1 cellular context compared by ENCODE assay signal in the genomic region with DNA sequence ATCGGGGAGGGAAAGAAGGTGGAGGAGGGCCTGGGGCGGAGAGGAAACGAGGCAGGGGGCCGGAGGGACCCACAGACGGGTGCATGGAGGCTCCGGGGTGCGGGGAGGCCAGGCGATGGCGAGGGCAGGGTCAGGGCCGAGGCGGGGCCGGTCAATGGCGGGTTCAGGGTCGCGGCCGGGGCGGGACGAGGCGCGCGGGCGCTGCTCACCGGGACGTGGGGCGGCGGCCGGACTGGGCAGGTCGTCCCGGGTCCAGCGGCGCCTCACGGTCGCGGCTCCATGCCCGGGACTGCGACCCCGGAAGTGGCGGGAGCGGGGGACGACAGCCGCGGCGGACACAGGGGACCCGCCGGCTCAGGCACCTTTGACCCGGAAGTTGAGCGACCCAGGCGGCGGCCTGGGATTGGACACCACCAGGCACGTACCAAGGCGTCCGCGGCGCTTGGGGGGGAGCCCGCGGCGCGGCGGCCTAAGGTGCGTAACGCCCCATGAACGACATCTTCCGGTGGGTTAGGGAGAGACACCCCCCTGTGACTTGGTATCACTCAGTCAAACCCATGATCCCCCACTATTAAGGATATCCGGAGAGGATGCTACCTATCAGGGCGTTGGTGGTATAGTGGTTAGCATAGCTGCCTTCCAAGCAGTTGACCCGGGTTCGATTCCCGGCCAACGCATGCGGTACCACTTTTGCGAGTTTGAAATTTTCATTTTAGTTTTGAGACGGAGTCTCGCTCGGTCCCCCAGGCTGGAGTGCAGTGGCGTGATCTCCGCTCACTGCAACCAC.
TF ChIP-seq lines count a peak whose summit lies in the region.

A gene (minus strand): TSS at position 378 of the 787 bp plus-strand sequence. CDS start 3,936 bp downstream, outside the sequence.

TF ChIP-seq in HepG2, 621 proteins besides CTCF, POLR2A, EP300 and RAD21 (continued from another document and continues in another):
- TF ChIP-seq, protein P1, sequence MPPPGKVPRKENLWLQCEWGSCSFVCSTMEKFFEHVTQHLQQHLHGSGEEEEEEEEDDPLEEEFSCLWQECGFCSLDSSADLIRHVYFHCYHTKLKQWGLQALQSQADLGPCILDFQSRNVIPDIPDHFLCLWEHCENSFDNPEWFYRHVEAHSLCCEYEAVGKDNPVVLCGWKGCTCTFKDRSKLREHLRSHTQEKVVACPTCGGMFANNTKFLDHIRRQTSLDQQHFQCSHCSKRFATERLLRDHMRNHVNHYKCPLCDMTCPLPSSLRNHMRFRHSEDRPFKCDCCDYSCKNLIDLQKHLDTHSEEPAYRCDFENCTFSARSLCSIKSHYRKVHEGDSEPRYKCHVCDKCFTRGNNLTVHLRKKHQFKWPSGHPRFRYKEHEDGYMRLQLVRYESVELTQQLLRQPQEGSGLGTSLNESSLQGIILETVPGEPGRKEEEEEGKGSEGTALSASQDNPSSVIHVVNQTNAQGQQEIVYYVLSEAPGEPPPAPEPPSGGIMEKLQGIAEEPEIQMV (CRISPR knock-in tag; IDR thresholded peaks at IDR 0.05; ENCODE audit: low read depth): 0 out of 2 replicates have a peak, but pooled peaks have one; percentile 32
- 0 out of 2 replicates have a peak, but pooled peaks have one; percentile 48 for TF ChIP-seq SIX1 (CRISPR knock-in tag; IDR thresholded peaks at IDR 0.05; ENCODE audit: borderline replicate concordance)
- peak; percentile 83 for TF ChIP-seq ZBTB7B (CRISPR knock-in tag; IDR thresholded peaks at IDR 0.05)
- peak; percentile 87 for TF ChIP-seq PITX1 (CRISPR knock-in tag; IDR thresholded peaks at IDR 0.05)
- TF ChIP-seq ZNF296 (CRISPR knock-in tag; conservative IDR thresholded peaks at IDR 0.05): no peak; the same call in 1 of the 2 replicates
- TF ChIP-seq NCOA2 (CRISPR knock-in tag; IDR thresholded peaks at IDR 0.05): peak; percentile 61
- TF ChIP-seq ZNF136 (CRISPR knock-in tag; IDR thresholded peaks at IDR 0.05; ENCODE audit: low read depth): peak; percentile 90
- TF ChIP-seq, protein P2, sequence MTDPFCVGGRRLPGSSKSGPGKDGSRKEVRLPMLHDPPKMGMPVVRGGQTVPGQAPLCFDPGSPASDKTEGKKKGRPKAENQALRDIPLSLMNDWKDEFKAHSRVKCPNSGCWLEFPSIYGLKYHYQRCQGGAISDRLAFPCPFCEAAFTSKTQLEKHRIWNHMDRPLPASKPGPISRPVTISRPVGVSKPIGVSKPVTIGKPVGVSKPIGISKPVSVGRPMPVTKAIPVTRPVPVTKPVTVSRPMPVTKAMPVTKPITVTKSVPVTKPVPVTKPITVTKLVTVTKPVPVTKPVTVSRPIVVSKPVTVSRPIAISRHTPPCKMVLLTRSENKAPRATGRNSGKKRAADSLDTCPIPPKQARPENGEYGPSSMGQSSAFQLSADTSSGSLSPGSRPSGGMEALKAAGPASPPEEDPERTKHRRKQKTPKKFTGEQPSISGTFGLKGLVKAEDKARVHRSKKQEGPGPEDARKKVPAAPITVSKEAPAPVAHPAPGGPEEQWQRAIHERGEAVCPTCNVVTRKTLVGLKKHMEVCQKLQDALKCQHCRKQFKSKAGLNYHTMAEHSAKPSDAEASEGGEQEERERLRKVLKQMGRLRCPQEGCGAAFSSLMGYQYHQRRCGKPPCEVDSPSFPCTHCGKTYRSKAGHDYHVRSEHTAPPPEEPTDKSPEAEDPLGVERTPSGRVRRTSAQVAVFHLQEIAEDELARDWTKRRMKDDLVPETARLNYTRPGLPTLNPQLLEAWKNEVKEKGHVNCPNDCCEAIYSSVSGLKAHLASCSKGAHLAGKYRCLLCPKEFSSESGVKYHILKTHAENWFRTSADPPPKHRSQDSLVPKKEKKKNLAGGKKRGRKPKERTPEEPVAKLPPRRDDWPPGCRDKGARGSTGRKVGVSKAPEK (CRISPR knock-in tag; IDR thresholded peaks at IDR 0.05; ENCODE audit: borderline replicate concordance): no peak
- TF ChIP-seq TP53 (CRISPR knock-in tag; conservative IDR thresholded peaks at IDR 0.05): 0 out of 2 replicates have a peak, but pooled peaks have one; percentile 35
- no peak for TF ChIP-seq SRSF4 (IDR thresholded peaks at IDR 0.05; ENCODE audit: low read depth, low read length, poor library complexity, severe bottlenecking)
- no peak for TF ChIP-seq ZNF572 (CRISPR knock-in tag; IDR thresholded peaks at IDR 0.05)
- no peak for TF ChIP-seq SATB2 (CRISPR knock-in tag; IDR thresholded peaks at IDR 0.05)
- TF ChIP-seq SMC3 (IDR thresholded peaks at IDR 0.05; ENCODE audit: low read length): no peak
- TF ChIP-seq PAX8 (CRISPR knock-in tag; IDR thresholded peaks at IDR 0.05; ENCODE audit: borderline replicate concordance): peak; percentile 93; the same call in 1 of the 2 replicates
- no peak; the same call in 1 of the 2 replicates for TF ChIP-seq ZNF180 (CRISPR knock-in tag; IDR thresholded peaks at IDR 0.05; ENCODE audit: borderline replicate concordance, low read depth)
- peak; percentile 89 for TF ChIP-seq ZNF230 (CRISPR knock-in tag; IDR thresholded peaks at IDR 0.05)
- no peak for TF ChIP-seq ZNF883 (CRISPR knock-in tag; IDR thresholded peaks at IDR 0.05; ENCODE audit: not compliant biosample characterization)
- no peak for TF ChIP-seq ZNF777 (CRISPR knock-in tag; IDR thresholded peaks at IDR 0.05)
- TF ChIP-seq FOSL1 (CRISPR knock-in tag; IDR thresholded peaks at IDR 0.05; ENCODE audit: borderline replicate concordance): no peak
- TF ChIP-seq, protein P3, sequence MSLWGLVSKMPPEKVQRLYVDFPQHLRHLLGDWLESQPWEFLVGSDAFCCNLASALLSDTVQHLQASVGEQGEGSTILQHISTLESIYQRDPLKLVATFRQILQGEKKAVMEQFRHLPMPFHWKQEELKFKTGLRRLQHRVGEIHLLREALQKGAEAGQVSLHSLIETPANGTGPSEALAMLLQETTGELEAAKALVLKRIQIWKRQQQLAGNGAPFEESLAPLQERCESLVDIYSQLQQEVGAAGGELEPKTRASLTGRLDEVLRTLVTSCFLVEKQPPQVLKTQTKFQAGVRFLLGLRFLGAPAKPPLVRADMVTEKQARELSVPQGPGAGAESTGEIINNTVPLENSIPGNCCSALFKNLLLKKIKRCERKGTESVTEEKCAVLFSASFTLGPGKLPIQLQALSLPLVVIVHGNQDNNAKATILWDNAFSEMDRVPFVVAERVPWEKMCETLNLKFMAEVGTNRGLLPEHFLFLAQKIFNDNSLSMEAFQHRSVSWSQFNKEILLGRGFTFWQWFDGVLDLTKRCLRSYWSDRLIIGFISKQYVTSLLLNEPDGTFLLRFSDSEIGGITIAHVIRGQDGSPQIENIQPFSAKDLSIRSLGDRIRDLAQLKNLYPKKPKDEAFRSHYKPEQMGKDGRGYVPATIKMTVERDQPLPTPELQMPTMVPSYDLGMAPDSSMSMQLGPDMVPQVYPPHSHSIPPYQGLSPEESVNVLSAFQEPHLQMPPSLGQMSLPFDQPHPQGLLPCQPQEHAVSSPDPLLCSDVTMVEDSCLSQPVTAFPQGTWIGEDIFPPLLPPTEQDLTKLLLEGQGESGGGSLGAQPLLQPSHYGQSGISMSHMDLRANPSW (CRISPR knock-in tag; IDR thresholded peaks at IDR 0.05; ENCODE audit: borderline replicate concordance): peak; percentile 70; the same call in 1 of the 2 replicates
- TF ChIP-seq, protein P4, sequence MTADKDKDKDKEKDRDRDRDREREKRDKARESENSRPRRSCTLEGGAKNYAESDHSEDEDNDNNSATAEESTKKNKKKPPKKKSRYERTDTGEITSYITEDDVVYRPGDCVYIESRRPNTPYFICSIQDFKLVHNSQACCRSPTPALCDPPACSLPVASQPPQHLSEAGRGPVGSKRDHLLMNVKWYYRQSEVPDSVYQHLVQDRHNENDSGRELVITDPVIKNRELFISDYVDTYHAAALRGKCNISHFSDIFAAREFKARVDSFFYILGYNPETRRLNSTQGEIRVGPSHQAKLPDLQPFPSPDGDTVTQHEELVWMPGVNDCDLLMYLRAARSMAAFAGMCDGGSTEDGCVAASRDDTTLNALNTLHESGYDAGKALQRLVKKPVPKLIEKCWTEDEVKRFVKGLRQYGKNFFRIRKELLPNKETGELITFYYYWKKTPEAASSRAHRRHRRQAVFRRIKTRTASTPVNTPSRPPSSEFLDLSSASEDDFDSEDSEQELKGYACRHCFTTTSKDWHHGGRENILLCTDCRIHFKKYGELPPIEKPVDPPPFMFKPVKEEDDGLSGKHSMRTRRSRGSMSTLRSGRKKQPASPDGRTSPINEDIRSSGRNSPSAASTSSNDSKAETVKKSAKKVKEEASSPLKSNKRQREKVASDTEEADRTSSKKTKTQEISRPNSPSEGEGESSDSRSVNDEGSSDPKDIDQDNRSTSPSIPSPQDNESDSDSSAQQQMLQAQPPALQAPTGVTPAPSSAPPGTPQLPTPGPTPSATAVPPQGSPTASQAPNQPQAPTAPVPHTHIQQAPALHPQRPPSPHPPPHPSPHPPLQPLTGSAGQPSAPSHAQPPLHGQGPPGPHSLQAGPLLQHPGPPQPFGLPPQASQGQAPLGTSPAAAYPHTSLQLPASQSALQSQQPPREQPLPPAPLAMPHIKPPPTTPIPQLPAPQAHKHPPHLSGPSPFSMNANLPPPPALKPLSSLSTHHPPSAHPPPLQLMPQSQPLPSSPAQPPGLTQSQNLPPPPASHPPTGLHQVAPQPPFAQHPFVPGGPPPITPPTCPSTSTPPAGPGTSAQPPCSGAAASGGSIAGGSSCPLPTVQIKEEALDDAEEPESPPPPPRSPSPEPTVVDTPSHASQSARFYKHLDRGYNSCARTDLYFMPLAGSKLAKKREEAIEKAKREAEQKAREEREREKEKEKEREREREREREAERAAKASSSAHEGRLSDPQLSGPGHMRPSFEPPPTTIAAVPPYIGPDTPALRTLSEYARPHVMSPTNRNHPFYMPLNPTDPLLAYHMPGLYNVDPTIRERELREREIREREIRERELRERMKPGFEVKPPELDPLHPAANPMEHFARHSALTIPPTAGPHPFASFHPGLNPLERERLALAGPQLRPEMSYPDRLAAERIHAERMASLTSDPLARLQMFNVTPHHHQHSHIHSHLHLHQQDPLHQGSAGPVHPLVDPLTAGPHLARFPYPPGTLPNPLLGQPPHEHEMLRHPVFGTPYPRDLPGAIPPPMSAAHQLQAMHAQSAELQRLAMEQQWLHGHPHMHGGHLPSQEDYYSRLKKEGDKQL (CRISPR knock-in tag; IDR thresholded peaks at IDR 0.05; ENCODE audit: low read depth): no peak
- no peak for TF ChIP-seq PLRG1 (conservative IDR thresholded peaks at IDR 0.05)
- no peak for TF ChIP-seq HNRNPH1 (optimal IDR thresholded peaks at IDR 0.05; ENCODE audit: low read depth, low read length)
- no peak; the same call in 1 of the 2 replicates for TF ChIP-seq ZNF335 (CRISPR knock-in tag; IDR thresholded peaks at IDR 0.05)
- no peak for TF ChIP-seq MED8 (CRISPR knock-in tag; IDR thresholded peaks at IDR 0.05; ENCODE audit: insufficient replicate concordance)
- TF ChIP-seq CREM (IDR thresholded peaks at IDR 0.05): peak; percentile 82
- no peak for TF ChIP-seq CREM (CRISPR knock-in tag; IDR thresholded peaks at IDR 0.05)
- TF ChIP-seq AKAP8 (CRISPR knock-in tag; IDR thresholded peaks at IDR 0.05): no peak
- TF ChIP-seq, protein P5, sequence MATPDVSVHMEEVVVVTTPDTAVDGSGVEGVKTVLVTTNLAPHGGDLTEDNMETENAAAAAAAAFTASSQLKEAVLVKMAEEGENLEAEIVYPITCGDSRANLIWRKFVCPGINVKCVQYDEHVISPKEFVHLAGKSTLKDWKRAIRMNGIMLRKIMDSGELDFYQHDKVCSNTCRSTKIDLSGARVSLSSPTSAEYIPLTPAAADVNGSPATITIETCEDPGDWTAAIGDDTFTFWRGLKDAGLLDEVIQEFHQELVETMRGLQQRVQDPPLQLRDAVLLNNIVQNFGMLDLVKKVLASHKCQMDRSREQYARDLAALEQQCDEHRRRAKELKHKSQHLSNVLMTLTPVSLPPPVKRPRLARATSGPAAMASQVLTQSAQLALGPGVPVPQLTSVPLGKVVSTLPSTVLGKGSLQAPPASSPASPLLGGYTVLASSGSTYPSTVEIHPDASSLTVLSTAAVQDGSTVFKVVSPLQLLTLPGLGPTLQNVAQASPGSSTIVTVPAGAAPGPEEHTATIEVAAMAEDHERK (CRISPR knock-in tag; IDR thresholded peaks at IDR 0.05; ENCODE audit: low read depth): peak; percentile 82
- TF ChIP-seq JDP2 (CRISPR knock-in tag; IDR thresholded peaks at IDR 0.05; ENCODE audit: borderline replicate concordance): no peak
- TF ChIP-seq HOXA3 (CRISPR knock-in tag; IDR thresholded peaks at IDR 0.05): peak; percentile 89
- peak; percentile 47; the same call in 1 of the 2 replicates for TF ChIP-seq ZKSCAN1 (IDR thresholded peaks at IDR 0.05; ENCODE audit: low read length)
- TF ChIP-seq ZNF605 (CRISPR knock-in tag; IDR thresholded peaks at IDR 0.05): peak; percentile 6; the same call in 1 of the 2 replicates
- TF ChIP-seq POGZ (CRISPR knock-in tag; IDR thresholded peaks at IDR 0.05): peak; percentile 75
- TF ChIP-seq SAFB2 (CRISPR knock-in tag; IDR thresholded peaks at IDR 0.05; ENCODE audit: borderline replicate concordance, low read depth): no peak
- no peak for TF ChIP-seq ZNF232 (CRISPR knock-in tag; IDR thresholded peaks at IDR 0.05; ENCODE audit: borderline replicate concordance)
- TF ChIP-seq ARID2 (CRISPR knock-in tag; IDR thresholded peaks at IDR 0.05; ENCODE audit: borderline replicate concordance): no peak
- no peak for TF ChIP-seq NAIF1 (CRISPR knock-in tag; IDR thresholded peaks at IDR 0.05; ENCODE audit: borderline replicate concordance)
- TF ChIP-seq ZNF225 (CRISPR knock-in tag; IDR thresholded peaks at IDR 0.05): no peak
- TF ChIP-seq, protein P6, sequence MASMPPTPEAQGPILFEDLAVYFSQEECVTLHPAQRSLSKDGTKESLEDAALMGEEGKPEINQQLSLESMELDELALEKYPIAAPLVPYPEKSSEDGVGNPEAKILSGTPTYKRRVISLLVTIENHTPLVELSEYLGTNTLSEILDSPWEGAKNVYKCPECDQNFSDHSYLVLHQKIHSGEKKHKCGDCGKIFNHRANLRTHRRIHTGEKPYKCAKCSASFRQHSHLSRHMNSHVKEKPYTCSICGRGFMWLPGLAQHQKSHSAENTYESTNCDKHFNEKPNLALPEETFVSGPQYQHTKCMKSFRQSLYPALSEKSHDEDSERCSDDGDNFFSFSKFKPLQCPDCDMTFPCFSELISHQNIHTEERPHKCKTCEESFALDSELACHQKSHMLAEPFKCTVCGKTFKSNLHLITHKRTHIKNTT (CRISPR knock-in tag; IDR thresholded peaks at IDR 0.05): no peak
- TF ChIP-seq ETV6 (CRISPR knock-in tag; conservative IDR thresholded peaks at IDR 0.05): no peak
- TF ChIP-seq MIER3 (CRISPR knock-in tag; IDR thresholded peaks at IDR 0.05; ENCODE audit: borderline replicate concordance): peak; percentile 65; the same call in 1 of the 2 replicates
- no peak for TF ChIP-seq ATRX (CRISPR knock-in tag; IDR thresholded peaks at IDR 0.05; ENCODE audit: borderline replicate concordance)
- peak; percentile 78 for TF ChIP-seq ZNF563 (CRISPR knock-in tag; IDR thresholded peaks at IDR 0.05)
- TF ChIP-seq FIP1L1 (IDR thresholded peaks at IDR 0.05; ENCODE audit: borderline replicate concordance, insufficient read depth, low read depth, low read length): 0 out of 2 replicates have a peak, but pooled peaks have one; percentile 23
- peak; percentile 60; the same call in 1 of the 2 replicates for TF ChIP-seq BORCS8-MEF2B (CRISPR knock-in tag; IDR thresholded peaks at IDR 0.05)
